Comparison of ENCODE assay signal across 21 cellular contexts in the genomic region with DNA sequence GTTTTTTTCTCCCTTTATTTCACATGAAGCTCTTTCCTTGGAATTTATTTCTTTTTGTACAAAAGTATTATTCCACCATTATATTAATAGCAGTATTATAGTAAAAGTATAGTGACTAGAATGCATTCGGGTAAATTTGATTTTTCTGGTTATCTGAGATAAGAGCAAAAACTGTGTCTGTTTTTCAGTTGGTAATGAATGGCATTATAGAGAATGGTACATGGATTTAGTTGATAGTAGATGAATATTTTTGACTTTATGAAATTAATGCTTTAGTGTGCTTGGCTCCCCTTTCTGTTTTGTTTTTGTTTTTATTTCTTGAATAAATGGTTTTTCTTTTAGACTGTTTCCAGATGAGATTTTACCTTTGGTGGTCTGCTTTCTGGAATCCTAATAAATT.
DNase-seq lines count a peak whose midpoint lies in the region; ATAC-seq, FAIRE-seq and TF ChIP-seq lines count a peak whose summit lies in the region.
"Had no signal": no experiment of that assay in that cellular context is flagged by ENCODE, and none has a peak within 500 bp of the region (broad histone marks: within the 10 kb centered on the region; RNA-seq: fewer than 3 reads in every experiment).

No MANE protein-coding gene starts in this region.

- POLR2A ChIA-PET in RWPE1 (lab: Yijun Ruan, JAX; ENCODE audit: low non-redundant PET) = no interaction called here

- peaks cover 12% of the 10 kb centered on the region for H3K36me3 Mint-ChIP-seq in activated naive CD8-positive, alpha-beta T cell treated with anti-CD3 and anti-CD28 coated beads for 36 hours
- H3K36me3 Mint-ChIP-seq in activated T-helper 1 cell treated with anti-CD3 and anti-CD28 coated beads, Interleukin-12 subunit alpha, Interleukin-12 subunit beta, Interleukin-2, Interleukin-4 antibody, amounts not matched to agents 30 ng/mL and 10 ng/mL and 1 ng/mL, durations not matched to agents 14 hours and 24 hours and 36 hours (ENCODE audit: low read depth) = no peaks in the 10 kb centered on the region

- no peak overlapping the region for H3K27ac ChIP-seq in RWPE1
- H3K27ac ChIP-seq: BLaER1 had no signal

- H3K4me1 Mint-ChIP-seq in stimulated activated naive CD8-positive, alpha-beta T cell treated with anti-CD3 and anti-CD28 coated beads, Interleukin-15, amount 100 ng/mL, for 72 hours = peaks cover 34% of the 10 kb centered on the region
- peaks cover 26% of the 10 kb centered on the region for H3K4me1 Mint-ChIP-seq in activated naive CD8-positive, alpha-beta T cell treated with anti-CD3 and anti-CD28 coated beads for 36 hours
- H3K4me1 Mint-ChIP-seq in activated T-helper 1 cell treated with anti-CD3 and anti-CD28 coated beads, Interleukin-12 subunit alpha, Interleukin-12 subunit beta, Interleukin-2, Interleukin-4 antibody, amounts not matched to agents 30 ng/mL and 10 ng/mL and 1 ng/mL, durations not matched to agents 14 hours and 24 hours and 36 hours (ENCODE audit: low read depth) = peaks cover 5% of the 10 kb centered on the region

- DNase-seq in stimulated activated naive CD8-positive, alpha-beta T cell treated with anti-CD3 and anti-CD28 coated beads, Interleukin-15, amount 100 ng/mL, for 72 hours = no peak
- DNase-seq in stimulated activated naive CD8-positive, alpha-beta T cell treated with anti-CD3 and anti-CD28 coated beads, Interleukin-15, Interleukin-2, amounts not matched to agents 100 U/mL and 50 U/mL, for 24 hours = no peak
- no peak for DNase-seq in activated naive CD8-positive, alpha-beta T cell treated with anti-CD3 and anti-CD28 coated beads for 36 hours
- no peak for DNase-seq in RWPE1 (ENCODE audit: low spot score)
- no peak for DNase-seq in activated T-helper 1 cell treated with anti-CD3 and anti-CD28 coated beads, Interleukin-12 subunit alpha, Interleukin-12 subunit beta, Interleukin-2, Interleukin-4 antibody, amounts not matched to agents 30 ng/mL and 10 ng/mL and 1 ng/mL, durations not matched to agents 14 hours and 24 hours and 36 hours (ENCODE audit: low spot score)
- DNase-seq in NCI-H748 treated with DMSO at 0.1 percent for 48 hours (lab: John Stamatoyannopoulos, UW) = no peak
- DNase-seq: CD4-positive, CD25-positive, alpha-beta regulatory T cell; HFFc6; MG63; NCI-H1694; NCI-H2029 treated with DMSO at 0.1 percent for 48 hours; NCI-H446 treated with DMSO at 0.1 percent for 48 hours; NCI-H526; SHP77 treated with DMSO at 0.1 percent for 48 hours had no signal

- H3K27ac Mint-ChIP-seq in stimulated activated naive CD8-positive, alpha-beta T cell treated with anti-CD3 and anti-CD28 coated beads, Interleukin-15, amount 100 ng/mL, for 72 hours = peak overlapping the region; percentile 69 to 74
- H3K27ac Mint-ChIP-seq in activated naive CD8-positive, alpha-beta T cell treated with anti-CD3 and anti-CD28 coated beads for 36 hours = peak overlapping the region; percentile 76
- H3K27ac Mint-ChIP-seq in activated T-helper 1 cell treated with anti-CD3 and anti-CD28 coated beads, Interleukin-12 subunit alpha, Interleukin-12 subunit beta, Interleukin-2, Interleukin-4 antibody, amounts not matched to agents 30 ng/mL and 10 ng/mL and 1 ng/mL, durations not matched to agents 14 hours and 24 hours and 36 hours = no peak overlapping the region
- H3K27ac Mint-ChIP-seq: HFFc6 had no signal

- TF ChIP-seq POLR2A in GM18505 (IDR thresholded peaks at IDR 0.05; ENCODE audit: borderline replicate concordance, extremely low read depth, insufficient read depth, insufficient read length) = no peak

- TF ChIP-seq CTCF in RWPE1 (conservative IDR thresholded peaks at IDR 0.05; ENCODE audit: low read depth) = no peak

- CTCF ChIA-PET in RWPE1 (lab: Yijun Ruan, JAX) = interaction anchor here (0.6 to 0.7 kb wide), 2 partner anchors 71 to 236 kb away, joined by 3 to 4 read pairs; no protein-coding TSS in a partner anchor

- FAIRE-seq in endometrium (lab: Jason Lieb, UNC) = peak; percentile 37
- FAIRE-seq: HTR-8/SVneo, K562 had no signal

- ATAC-seq in stimulated activated naive CD8-positive, alpha-beta T cell treated with anti-CD3 and anti-CD28 coated beads, Interleukin-15, amount 100 ng/mL, for 72 hours = no peak
- ATAC-seq in stimulated activated naive CD8-positive, alpha-beta T cell treated with anti-CD3 and anti-CD28 coated beads, Interleukin-15, Interleukin-2, amounts not matched to agents 100 U/mL and 50 U/mL, for 24 hours = no peak
- no peak for ATAC-seq in GM18505 (IDR thresholded peaks at IDR 0.05; ENCODE audit: unreplicated experiment)
- ATAC-seq: GM23338, K562, Panc1 had no signal

- no peaks in the 10 kb centered on the region for H3K9me3 Mint-ChIP-seq in stimulated activated naive CD8-positive, alpha-beta T cell treated with anti-CD3 and anti-CD28 coated beads, Interleukin-15, amount 100 ng/mL, for 72 hours
- H3K9me3 Mint-ChIP-seq in activated naive CD8-positive, alpha-beta T cell treated with anti-CD3 and anti-CD28 coated beads for 36 hours = no peaks in the 10 kb centered on the region
- H3K9me3 Mint-ChIP-seq in activated T-helper 1 cell treated with anti-CD3 and anti-CD28 coated beads, Interleukin-12 subunit alpha, Interleukin-12 subunit beta, Interleukin-2, Interleukin-4 antibody, amounts not matched to agents 30 ng/mL and 10 ng/mL and 1 ng/mL, durations not matched to agents 14 hours and 24 hours and 36 hours = no peaks in the 10 kb centered on the region
- H3K9me3 Mint-ChIP-seq: CD4-positive, CD25-positive, alpha-beta regulatory T cell; GM23338; HFFc6 had no signal

- intact Hi-C loops in activated T-helper 1 cell treated with anti-CD3 and anti-CD28 coated beads, Interleukin-12 subunit alpha, Interleukin-12 subunit beta, Interleukin-2, Interleukin-4 antibody, amounts not matched to agents 30 ng/mL and 10 ng/mL and 1 ng/mL, durations not matched to agents 14 hours and 24 hours and 36 hours (cut with micrococcal nuclease) = no loop called here

- H3K4me3 Mint-ChIP-seq in stimulated activated naive CD8-positive, alpha-beta T cell treated with anti-CD3 and anti-CD28 coated beads, Interleukin-15, amount 100 ng/mL, for 72 hours = peak overlapping the region in 1 of 2 donors; percentile 51
- H3K4me3 Mint-ChIP-seq in activated naive CD8-positive, alpha-beta T cell treated with anti-CD3 and anti-CD28 coated beads for 36 hours = no peak overlapping the region
- H3K4me3 Mint-ChIP-seq in activated T-helper 1 cell treated with anti-CD3 and anti-CD28 coated beads, Interleukin-12 subunit alpha, Interleukin-12 subunit beta, Interleukin-2, Interleukin-4 antibody, amounts not matched to agents 30 ng/mL and 10 ng/mL and 1 ng/mL, durations not matched to agents 14 hours and 24 hours and 36 hours = no peak overlapping the region
- H3K4me3 Mint-ChIP-seq: GM23338, HFFc6 had no signal

- no peaks in the 10 kb centered on the region for H3K27me3 Mint-ChIP-seq in stimulated activated naive CD8-positive, alpha-beta T cell treated with anti-CD3 and anti-CD28 coated beads, Interleukin-15, amount 100 ng/mL, for 72 hours
- H3K27me3 Mint-ChIP-seq in activated naive CD8-positive, alpha-beta T cell treated with anti-CD3 and anti-CD28 coated beads for 36 hours = no peaks in the 10 kb centered on the region
- H3K27me3 Mint-ChIP-seq in activated T-helper 1 cell treated with anti-CD3 and anti-CD28 coated beads, Interleukin-12 subunit alpha, Interleukin-12 subunit beta, Interleukin-2, Interleukin-4 antibody, amounts not matched to agents 30 ng/mL and 10 ng/mL and 1 ng/mL, durations not matched to agents 14 hours and 24 hours and 36 hours (ENCODE audit: insufficient read depth) = no peaks in the 10 kb centered on the region
- H3K27me3 Mint-ChIP-seq: CD4-positive, CD25-positive, alpha-beta regulatory T cell had no signal
